In genomic region chr11:9717719-9718118, GRCh38 we compare ENCODE assay signal across 1 cellular context.
TF ChIP-seq lines count a peak whose summit lies in the region.

No MANE protein-coding gene starts in this region.

TF ChIP-seq in A549, 52 proteins besides CTCF, POLR2A, EP300 and RAD21 (continued from another document):
- TF ChIP-seq, protein P1, sequence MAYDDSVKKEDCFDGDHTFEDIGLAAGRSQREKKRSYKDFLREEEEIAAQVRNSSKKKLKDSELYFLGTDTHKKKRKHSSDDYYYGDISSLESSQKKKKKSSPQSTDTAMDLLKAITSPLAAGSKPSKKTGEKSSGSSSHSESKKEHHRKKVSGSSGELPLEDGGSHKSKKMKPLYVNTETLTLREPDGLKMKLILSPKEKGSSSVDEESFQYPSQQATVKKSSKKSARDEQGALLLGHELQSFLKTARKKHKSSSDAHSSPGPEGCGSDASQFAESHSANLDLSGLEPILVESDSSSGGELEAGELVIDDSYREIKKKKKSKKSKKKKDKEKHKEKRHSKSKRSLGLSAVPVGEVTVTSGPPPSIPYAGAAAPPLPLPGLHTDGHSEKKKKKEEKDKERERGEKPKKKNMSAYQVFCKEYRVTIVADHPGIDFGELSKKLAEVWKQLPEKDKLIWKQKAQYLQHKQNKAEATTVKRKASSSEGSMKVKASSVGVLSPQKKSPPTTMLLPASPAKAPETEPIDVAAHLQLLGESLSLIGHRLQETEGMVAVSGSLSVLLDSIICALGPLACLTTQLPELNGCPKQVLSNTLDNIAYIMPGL (CRISPR knock-in tag; IDR thresholded peaks at IDR 0.05; ENCODE audit: borderline replicate concordance): no peak
- TF ChIP-seq KDM5A (IDR thresholded peaks at IDR 0.05) (no peak), BHLHE40 (IDR thresholded peaks at IDR 0.05; ENCODE audit: low read depth, low read length) (no peak), TP53 (CRISPR knock-in tag; IDR thresholded peaks at IDR 0.05) (no peak), CHD2 (IDR thresholded peaks at IDR 0.05; ENCODE audit: low read length, partially characterized antibody) (no peak), MAZ (IDR thresholded peaks at IDR 0.05; ENCODE audit: borderline replicate concordance, low read depth, low read length) (no peak), CBX2 (IDR thresholded peaks at IDR 0.05; ENCODE audit: borderline replicate concordance, low read depth) (no peak), RFX5 (IDR thresholded peaks at IDR 0.05) (no peak), SMC3 (IDR thresholded peaks at IDR 0.05) (no peak), HOXB13 (CRISPR knock-in tag; IDR thresholded peaks at IDR 0.05; ENCODE audit: low read depth) (no peak), EHF (CRISPR knock-in tag; IDR thresholded peaks at IDR 0.05) (no peak), HOXA7 (CRISPR knock-in tag; IDR thresholded peaks at IDR 0.05) (no peak), FOSB (CRISPR knock-in tag; IDR thresholded peaks at IDR 0.05) (no peak), MYC (IDR thresholded peaks at IDR 0.05; ENCODE audit: borderline replicate concordance, low read length) (no peak), ESRRA (IDR thresholded peaks at IDR 0.05; ENCODE audit: borderline replicate concordance, low read length) (no peak), SREBF2 (IDR thresholded peaks at IDR 0.05) (no peak)
- TF ChIP-seq, protein P2, sequence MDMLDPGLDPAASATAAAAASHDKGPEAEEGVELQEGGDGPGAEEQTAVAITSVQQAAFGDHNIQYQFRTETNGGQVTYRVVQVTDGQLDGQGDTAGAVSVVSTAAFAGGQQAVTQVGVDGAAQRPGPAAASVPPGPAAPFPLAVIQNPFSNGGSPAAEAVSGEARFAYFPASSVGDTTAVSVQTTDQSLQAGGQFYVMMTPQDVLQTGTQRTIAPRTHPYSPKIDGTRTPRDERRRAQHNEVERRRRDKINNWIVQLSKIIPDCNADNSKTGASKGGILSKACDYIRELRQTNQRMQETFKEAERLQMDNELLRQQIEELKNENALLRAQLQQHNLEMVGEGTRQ (IDR thresholded peaks at IDR 0.05): no peak
- TF ChIP-seq, protein P3, sequence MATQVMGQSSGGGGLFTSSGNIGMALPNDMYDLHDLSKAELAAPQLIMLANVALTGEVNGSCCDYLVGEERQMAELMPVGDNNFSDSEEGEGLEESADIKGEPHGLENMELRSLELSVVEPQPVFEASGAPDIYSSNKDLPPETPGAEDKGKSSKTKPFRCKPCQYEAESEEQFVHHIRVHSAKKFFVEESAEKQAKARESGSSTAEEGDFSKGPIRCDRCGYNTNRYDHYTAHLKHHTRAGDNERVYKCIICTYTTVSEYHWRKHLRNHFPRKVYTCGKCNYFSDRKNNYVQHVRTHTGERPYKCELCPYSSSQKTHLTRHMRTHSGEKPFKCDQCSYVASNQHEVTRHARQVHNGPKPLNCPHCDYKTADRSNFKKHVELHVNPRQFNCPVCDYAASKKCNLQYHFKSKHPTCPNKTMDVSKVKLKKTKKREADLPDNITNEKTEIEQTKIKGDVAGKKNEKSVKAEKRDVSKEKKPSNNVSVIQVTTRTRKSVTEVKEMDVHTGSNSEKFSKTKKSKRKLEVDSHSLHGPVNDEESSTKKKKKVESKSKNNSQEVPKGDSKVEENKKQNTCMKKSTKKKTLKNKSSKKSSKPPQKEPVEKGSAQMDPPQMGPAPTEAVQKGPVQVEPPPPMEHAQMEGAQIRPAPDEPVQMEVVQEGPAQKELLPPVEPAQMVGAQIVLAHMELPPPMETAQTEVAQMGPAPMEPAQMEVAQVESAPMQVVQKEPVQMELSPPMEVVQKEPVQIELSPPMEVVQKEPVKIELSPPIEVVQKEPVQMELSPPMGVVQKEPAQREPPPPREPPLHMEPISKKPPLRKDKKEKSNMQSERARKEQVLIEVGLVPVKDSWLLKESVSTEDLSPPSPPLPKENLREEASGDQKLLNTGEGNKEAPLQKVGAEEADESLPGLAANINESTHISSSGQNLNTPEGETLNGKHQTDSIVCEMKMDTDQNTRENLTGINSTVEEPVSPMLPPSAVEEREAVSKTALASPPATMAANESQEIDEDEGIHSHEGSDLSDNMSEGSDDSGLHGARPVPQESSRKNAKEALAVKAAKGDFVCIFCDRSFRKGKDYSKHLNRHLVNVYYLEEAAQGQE (IDR thresholded peaks at IDR 0.05): no peak
- TF ChIP-seq, protein P4, sequence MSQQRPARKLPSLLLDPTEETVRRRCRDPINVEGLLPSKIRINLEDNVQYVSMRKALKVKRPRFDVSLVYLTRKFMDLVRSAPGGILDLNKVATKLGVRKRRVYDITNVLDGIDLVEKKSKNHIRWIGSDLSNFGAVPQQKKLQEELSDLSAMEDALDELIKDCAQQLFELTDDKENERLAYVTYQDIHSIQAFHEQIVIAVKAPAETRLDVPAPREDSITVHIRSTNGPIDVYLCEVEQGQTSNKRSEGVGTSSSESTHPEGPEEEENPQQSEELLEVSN (IDR thresholded peaks at IDR 0.05; ENCODE audit: borderline replicate concordance, low read depth): no peak
